17 cellular contexts compared by ENCODE assay signal in genomic region chr7:99446096-99446495, GRCh38.
"Had no signal": no experiment of that assay in that cellular context is flagged by ENCODE, and none has a peak within 500 bp of the region (broad histone marks: within the 10 kb centered on the region; RNA-seq: fewer than 3 reads in every experiment).

No MANE protein-coding gene starts in this region.

- H3K27ac ChIP-seq: gastrocnemius medialis, heart right ventricle, left ventricle myocardium inferior, lower lobe of right lung, skin epidermis, thyroid gland had no signal

- H3K4me1 ChIP-seq: thyroid gland had no signal

- DNase-seq: erythroblast; gastrocnemius medialis; heart right ventricle; hypothalamus; islet precursor cell; left ventricle myocardium inferior; lower lobe of right lung; natural killer cell; posterior cingulate gyrus; stimulated activated CD4-positive, alpha-beta T cell treated with anti-CD3 and anti-CD28 coated beads, Interleukin-2, amount 100 ng/mL, for 24 hours; stimulated activated naive CD4-positive, alpha-beta T cell; thyroid gland had no signal

- H3K27me3 ChIP-seq: gastrocnemius medialis, heart right ventricle, thyroid gland had no signal

- H3K4me3 ChIP-seq: gastrocnemius medialis, heart right ventricle, left ventricle myocardium inferior, lower lobe of right lung, skin epidermis, thyroid gland had no signal

- H3K9me3 ChIP-seq: gastrocnemius medialis, heart right ventricle, left ventricle myocardium inferior, lower lobe of right lung, thyroid gland had no signal

- ATAC-seq: gastrocnemius medialis, heart right ventricle, lower lobe of right lung, natural killer cell, sciatic nerve had no signal

- FAIRE-seq: colon, endothelial cell of umbilical vein, urothelium cell line had no signal
